ENCODE assay signal across 17 cellular contexts in genomic region chr9:131013015-131013755, GRCh38. TPM values are rescaled to one million over a fixed set of nuclear protein-coding genes. Genes with fewer than 3 reads are reported as not detected.
"Had no signal": no experiment of that assay in that cellular context is flagged by ENCODE, and none has a peak within 500 bp of the region (broad histone marks: within the 10 kb centered on the region; RNA-seq: fewer than 3 reads in every experiment).

No MANE protein-coding gene starts in this region.

- H3K36me3 ChIP-seq: lower lobe of right lung had no signal

- H3K4me1 Mint-ChIP-seq: activated CD8-positive, alpha-beta memory T cell treated with anti-CD3 and anti-CD28 coated beads, Interleukin-2, amount 10 ng/mL, durations not matched to agents 7 days and 5 days; natural killer cell had no signal

- H3K27ac Mint-ChIP-seq: activated B cell treated with CpG ODN at 0.5 μM for 24 hours; activated CD4-positive, alpha-beta memory T cell treated with anti-CD3 and anti-CD28 coated beads for 36 hours; activated CD8-positive, alpha-beta memory T cell treated with anti-CD3 and anti-CD28 coated beads, Interleukin-2, amount 10 ng/mL, durations not matched to agents 7 days and 5 days; activated naive CD8-positive, alpha-beta T cell; effector memory CD8-positive, alpha-beta T cell; natural killer cell; stimulated activated naive CD8-positive, alpha-beta T cell treated with anti-CD3 and anti-CD28 coated beads, Interleukin-15, Interleukin-2, amounts not matched to agents 100 ng/mL and 50 ng/mL, for 24 hours; type B pancreatic cell had no signal

- H3K4me1 ChIP-seq: lower lobe of right lung had no signal

- H3K4me3 ChIP-seq: lower lobe of right lung had no signal

- DNase-seq: activated B cell treated with CpG ODN at 0.5 μM for 24 hours; activated CD4-positive, alpha-beta memory T cell treated with anti-CD3 and anti-CD28 coated beads for 36 hours; activated CD4-positive, alpha-beta T cell treated with anti-CD3 and anti-CD28 coated beads for 4 hours; activated CD8-positive, alpha-beta memory T cell treated with anti-CD3 and anti-CD28 coated beads, Interleukin-2, amount 10 ng/mL, durations not matched to agents 7 days and 5 days; amniotic stem cell; dermis blood vessel endothelial cell; effector memory CD8-positive, alpha-beta T cell; left cardiac atrium; lower lobe of right lung; natural killer cell; nucleus accumbens; stimulated activated CD4-positive, alpha-beta T cell treated with anti-CD3 and anti-CD28 coated beads, Interleukin-2, amount 100 ng/mL, for 24 hours; SW 1271; T-helper 2 cell had no signal

- H3K36me3 Mint-ChIP-seq: activated CD4-positive, alpha-beta memory T cell treated with anti-CD3 and anti-CD28 coated beads for 36 hours; activated CD8-positive, alpha-beta memory T cell treated with anti-CD3 and anti-CD28 coated beads, Interleukin-2, amount 10 ng/mL, durations not matched to agents 7 days and 5 days; activated naive CD8-positive, alpha-beta T cell; natural killer cell; type B pancreatic cell had no signal

- H3K27ac ChIP-seq: lower lobe of right lung had no signal

- ATAC-seq: activated CD8-positive, alpha-beta memory T cell treated with anti-CD3 and anti-CD28 coated beads, Interleukin-2, amount 10 ng/mL, durations not matched to agents 7 days and 5 days; effector memory CD8-positive, alpha-beta T cell had no signal

- H3K9me3 ChIP-seq: lower lobe of right lung had no signal

- H3K9me3 Mint-ChIP-seq: activated B cell treated with CpG ODN at 0.5 μM for 24 hours; activated CD4-positive, alpha-beta memory T cell treated with anti-CD3 and anti-CD28 coated beads for 36 hours; effector memory CD8-positive, alpha-beta T cell; natural killer cell; stimulated activated naive CD8-positive, alpha-beta T cell treated with anti-CD3 and anti-CD28 coated beads, Interleukin-15, Interleukin-2, amounts not matched to agents 100 ng/mL and 50 ng/mL, for 24 hours; type B pancreatic cell had no signal

- H3K4me3 Mint-ChIP-seq: activated B cell treated with CpG ODN at 0.5 μM for 24 hours; activated CD4-positive, alpha-beta memory T cell treated with anti-CD3 and anti-CD28 coated beads for 36 hours; activated CD8-positive, alpha-beta memory T cell treated with anti-CD3 and anti-CD28 coated beads, Interleukin-2, amount 10 ng/mL, durations not matched to agents 7 days and 5 days; activated naive CD8-positive, alpha-beta T cell; effector memory CD8-positive, alpha-beta T cell; natural killer cell; stimulated activated naive CD8-positive, alpha-beta T cell treated with anti-CD3 and anti-CD28 coated beads, Interleukin-15, Interleukin-2, amounts not matched to agents 100 ng/mL and 50 ng/mL, for 24 hours had no signal

RNA-seq across cellular contexts. Expression of gene LAMC3, which starts 4.2 kb away (rescaled TPM):
- total RNA-seq: activated B cell treated with CpG ODN at 0.5 μM for 24 hours, natural killer cell had no signal
